In the genomic region with DNA sequence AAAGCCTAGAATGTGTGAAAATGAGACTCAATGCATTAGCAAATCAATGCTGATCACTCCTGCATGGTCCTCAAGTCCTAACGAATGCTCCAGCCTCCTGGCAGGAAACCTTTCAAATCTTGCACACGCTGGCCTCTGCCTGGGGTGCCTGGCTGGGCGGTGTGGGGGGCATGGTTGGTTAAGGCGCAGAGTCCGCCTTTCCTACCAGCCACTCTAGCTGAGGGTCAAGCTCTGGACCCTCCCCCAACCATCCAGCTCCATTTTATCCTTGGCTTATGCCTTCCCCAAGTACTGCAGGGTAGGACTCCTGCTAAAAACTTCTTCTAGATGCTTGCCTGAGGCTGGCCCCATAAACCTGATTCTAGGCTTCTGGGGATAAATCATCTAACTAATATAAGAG, we compare ENCODE assay signal across 9 cellular contexts. TPM values are rescaled to one million over a fixed set of nuclear protein-coding genes. Genes with fewer than 3 reads are reported as not detected.
A peak's percentile ranks its signal among the peaks of the same experiment; 100 is the strongest.
DNase-seq lines count a peak whose midpoint lies in the region; ATAC-seq, FAIRE-seq and TF ChIP-seq lines count a peak whose summit lies in the region.
"Had no signal": no experiment of that assay in that cellular context is flagged by ENCODE, and none has a peak within 500 bp of the region (broad histone marks: within the 10 kb centered on the region; RNA-seq: fewer than 3 reads in every experiment).

No MANE protein-coding gene starts in this region.

- no peaks in the 10 kb centered on the region for H3K27me3 ChIP-seq in heart right ventricle
- no peaks in the 10 kb centered on the region for H3K27me3 ChIP-seq in right cardiac atrium (ENCODE audit: control insufficient read depth, insufficient read depth)
- no peaks in the 10 kb centered on the region for H3K27me3 ChIP-seq in brain microvascular endothelial cell (replicated peaks)
- no peaks in the 10 kb centered on the region for H3K27me3 ChIP-seq in uterus

- H3K36me3 ChIP-seq in heart right ventricle = no peaks in the 10 kb centered on the region
- H3K36me3 ChIP-seq in brain microvascular endothelial cell (replicated peaks) = no peaks in the 10 kb centered on the region
- H3K36me3 ChIP-seq in uterus = no peaks in the 10 kb centered on the region

- H3K27ac Mint-ChIP-seq in naive thymus-derived CD8-positive, alpha-beta T cell = peak overlapping the region; percentile 90 to 97 (median 96)

- no peak for TF ChIP-seq POLR2A in uterus (IDR thresholded peaks at IDR 0.05)

- peaks cover 3 to 41% (median 24%) of the 10 kb centered on the region in 9 donors for H3K4me1 ChIP-seq in heart right ventricle
- peaks cover 5% of the 10 kb centered on the region for H3K4me1 ChIP-seq in right cardiac atrium (ENCODE audit: control insufficient read depth, insufficient read depth, low read length)
- H3K4me1 ChIP-seq in uterus = peaks cover 0 to 2% of the 10 kb centered on the region in 2 donors

- ATAC-seq in heart right ventricle (no peak), right cardiac atrium (no peak)
- ATAC-seq in naive thymus-derived CD8-positive, alpha-beta T cell = no peak

- H3K4me3 ChIP-seq in heart right ventricle (peak overlapping the region in 8 of 10 donors; percentile 27 to 72 (median 61)), right cardiac atrium (ENCODE audit: low read length) (no peak overlapping the region), brain microvascular endothelial cell (ENCODE audit: low read depth, low read length) (peak overlapping the region; percentile 64), uterus (peak overlapping the region; percentile 33 to 62)

- peaks cover 0 to 5% (median 0%) of the 10 kb centered on the region in 3 donors for H3K36me3 Mint-ChIP-seq in naive thymus-derived CD8-positive, alpha-beta T cell

- H3K9me3 ChIP-seq in heart right ventricle (peaks cover 0 to 20% (median 10%) of the 10 kb centered on the region in 11 donors), right cardiac atrium (ENCODE audit: control insufficient read depth, low read length) (no peaks in the 10 kb centered on the region), uterus (no peaks in the 10 kb centered on the region)

- POLR2A ChIA-PET in naive thymus-derived CD8-positive, alpha-beta T cell (lab: Charles Lee) = interaction anchor here (0.6 to 4.1 kb wide), 8 partner anchors 8 to 164 kb away, joined by 3 to 31 read pairs (median 4); no protein-coding TSS in a partner anchor

- no peak for FAIRE-seq in HTR-8/SVneo (lab: Jason Lieb, UNC)
- FAIRE-seq: H54 had no signal

- intact Hi-C loops in heart right ventricle (cut with DNase I) = loop anchor here in 1 of 10 donors (2.0 kb wide), 1 partner anchor 43 kb away; no protein-coding TSS in a partner anchor
- intact Hi-C loops in right cardiac atrium (cut with DNase I) = no loop called here
- intact Hi-C loops in uterus (cut with DNase I; ENCODE audit: low total_unique reads) = no loop called here

- H3K4me3 Mint-ChIP-seq in naive thymus-derived CD8-positive, alpha-beta T cell = peak overlapping the region; percentile 81 to 92 (median 88)

- peaks cover 29 to 45% (median 38%) of the 10 kb centered on the region in 4 donors for H3K4me1 Mint-ChIP-seq in naive thymus-derived CD8-positive, alpha-beta T cell

- H3K9me3 Mint-ChIP-seq in naive thymus-derived CD8-positive, alpha-beta T cell = peaks cover 0 to 6% (median 0%) of the 10 kb centered on the region in 9 donors

- no peak for DNase-seq in heart right ventricle
- DNase-seq in right cardiac atrium = no peak
- DNase-seq in brain microvascular endothelial cell = no peak
- DNase-seq in naive thymus-derived CD8-positive, alpha-beta T cell = no peak
- DNase-seq in uterus = no peak
- DNase-seq in kidney tubule cell (ENCODE audit: low spot score) = no peak
- DNase-seq in HTR-8/SVneo (ENCODE audit: insufficient read length, low spot score) = no peak
- DNase-seq in iPS-NIHi7 (ENCODE audit: extremely low spot score) = no peak

- 91 to 98% methylated on average over 5 of the region's 5 CpGs for WGBS in heart right ventricle, 2 donors
- WGBS in right cardiac atrium = 88% methylated on average over 5 of the region's 5 CpGs

- no peaks in the 10 kb centered on the region for H3K27me3 Mint-ChIP-seq in naive thymus-derived CD8-positive, alpha-beta T cell

- TF ChIP-seq CTCF in heart right ventricle (IDR thresholded peaks at IDR 0.05) = no peak
- no peak for TF ChIP-seq CTCF in brain microvascular endothelial cell (IDR thresholded peaks at IDR 0.05; ENCODE audit: low read depth, low read length, missing control alignments)
- no peak for TF ChIP-seq CTCF in uterus (IDR thresholded peaks at IDR 0.05)

- in situ Hi-C loops in brain microvascular endothelial cell (cut with HindIII; ENCODE audit: low pct_ligation_motif_present, low sequenced_read_pairs) = no loop called here

- peak overlapping the region in 8 of 10 donors; percentile 70 to 90 (median 82) for H3K27ac ChIP-seq in heart right ventricle
- no peak overlapping the region for H3K27ac ChIP-seq in right cardiac atrium (ENCODE audit: low read length)
- no peak overlapping the region for H3K27ac ChIP-seq in brain microvascular endothelial cell
- peak overlapping the region; percentile 74 to 81 for H3K27ac ChIP-seq in uterus

RNA-seq across cellular contexts. Expression of a gene that starts 0.8 kb away (rescaled TPM):
- total RNA-seq in heart right ventricle (10 to 100 TPM in 7 of 10 donors, 1 to 10 TPM in 3; 8.4 to 16.5 (median 11.2) TPM), right cardiac atrium (10 to 100 TPM; 11.8 to 12.8 (median 12.1) TPM), uterus (10 to 100 TPM in 3 of 4 donors, 1 to 10 TPM in 1; 2.1 to 39.2 (median 22.2) TPM)
- polyA plus RNA-seq in heart right ventricle (1 to 10 TPM; 2.8 to 4.3 TPM), right cardiac atrium (5.8 TPM)
- total RNA-seq in naive thymus-derived CD8-positive, alpha-beta T cell = 10 to 100 TPM; 26.9 to 28.6 TPM
- polyA plus RNA-seq in naive thymus-derived CD8-positive, alpha-beta T cell = 10 to 100 TPM in 1 of 3 donors, 1 to 10 TPM in 2; 7.2 to 12.5 (median 8.0) TPM

Comparison
In these comparisons a context has a peak if more than half of its experiments do, and no peak if none do; other contexts are left out.
1. H3K27ac ChIP-seq: peak in heart right ventricle (8 of 10) and uterus (2 of 2); none in right cardiac atrium (single experiment) and brain microvascular endothelial cell (single experiment).